In the genomic region with DNA sequence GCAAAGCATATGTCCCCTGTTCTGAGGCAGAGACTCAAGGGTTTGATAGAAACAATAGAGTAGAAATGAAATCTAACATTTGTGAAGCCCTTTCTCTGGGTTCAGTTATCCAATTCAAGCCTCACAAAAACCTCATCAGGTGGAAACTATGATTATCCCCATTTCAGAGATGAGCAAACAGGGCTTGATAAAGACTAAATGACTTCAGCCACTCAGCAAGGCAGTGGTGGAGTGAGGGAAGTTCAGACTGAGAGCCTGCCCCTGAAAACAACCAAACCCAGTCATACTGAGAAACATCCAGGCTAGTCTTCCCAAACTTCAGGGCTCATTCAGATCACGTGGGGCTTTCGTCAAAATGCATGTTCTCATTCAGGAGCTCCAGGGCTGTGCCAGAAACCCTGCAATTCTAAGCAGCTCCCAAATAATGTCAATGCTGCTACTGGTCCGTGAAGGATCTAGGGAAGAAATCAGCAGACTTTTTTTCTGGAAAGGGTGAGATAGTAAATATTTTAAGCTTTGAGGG, we compare ENCODE assay signal across 14 cellular contexts.
DNase-seq lines count a peak whose midpoint lies in the region; ATAC-seq lines count a peak whose summit lies in the region.
"Had no signal": no experiment of that assay in that cellular context is flagged by ENCODE, and none has a peak within 500 bp of the region (broad histone marks: within the 10 kb centered on the region; RNA-seq: fewer than 3 reads in every experiment).

No MANE protein-coding gene starts in this region.

- peak overlapping the region; percentile 84 for H3K27ac Mint-ChIP-seq in activated T-helper 17 cell treated with anti-CD3 and anti-CD28 coated beads, Interleukin-2, amount 50 U/mL, for 72 hours
- H3K27ac Mint-ChIP-seq: CD14-positive monocyte had no signal

- no peaks in the 10 kb centered on the region for H3K36me3 Mint-ChIP-seq in activated T-helper 17 cell treated with anti-CD3 and anti-CD28 coated beads, Interleukin-2, amount 50 U/mL, for 72 hours (ENCODE audit: low read depth)
- H3K36me3 Mint-ChIP-seq: CD14-positive monocyte had no signal

- no peaks in the 10 kb centered on the region for H3K4me1 Mint-ChIP-seq in activated T-helper 17 cell treated with anti-CD3 and anti-CD28 coated beads, Interleukin-2, amount 50 U/mL, for 72 hours
- H3K4me1 Mint-ChIP-seq: CD14-positive monocyte; central memory CD8-positive, alpha-beta T cell had no signal

- DNase-seq in Ammon's horn (ENCODE audit: low spot score) (no peak), anterior cingulate cortex (lab: John Stamatoyannopoulos, UW) (no peak), KBM-7 (no peak), SW480 (ENCODE audit: low spot score) (no peak)
- DNase-seq: activated T-cell treated with anti-CD3 and anti-CD28 coated beads, Interleukin-2, amount 50 U/mL, for 4 hours; MG63; stimulated activated CD4-positive, alpha-beta T cell treated with anti-CD3 and anti-CD28 coated beads, Interleukin-1b, Interleukin-23, amount 100 ng/mL, for 48 hours; T1000 had no signal

- H3K9me3 Mint-ChIP-seq in activated T-helper 17 cell treated with anti-CD3 and anti-CD28 coated beads, Interleukin-2, amount 50 U/mL, for 72 hours, result no peaks in the 10 kb centered on the region
- H3K9me3 Mint-ChIP-seq: activated T-cell treated with anti-CD3 and anti-CD28 coated beads, Interleukin-2, amount 50 U/mL, for 4 hours; CD14-positive monocyte had no signal

- in situ Hi-C loops in KBM-7 (cut with MboI; ENCODE audit: low pct_unique_long_range_greater_than_20kb, low sequenced_read_pairs), result no loop called here

- peaks cover 15% of the 10 kb centered on the region for H3K27me3 Mint-ChIP-seq in activated T-helper 17 cell treated with anti-CD3 and anti-CD28 coated beads, Interleukin-2, amount 50 U/mL, for 72 hours
- H3K27me3 Mint-ChIP-seq: central memory CD8-positive, alpha-beta T cell had no signal

- ATAC-seq in GM18508 (IDR thresholded peaks at IDR 0.05; ENCODE audit: insufficient read depth, unreplicated experiment) (peak; percentile 19), GM19467 (IDR thresholded peaks at IDR 0.05; ENCODE audit: unreplicated experiment) (peak; percentile 8), HG03060 (IDR thresholded peaks at IDR 0.05; ENCODE audit: low read depth, unreplicated experiment) (peak; percentile 25)
- ATAC-seq in activated T-helper 17 cell treated with anti-CD3 and anti-CD28 coated beads, Interleukin-2, amount 50 U/mL, for 72 hours (replicated peaks), result peak; percentile 84
- ATAC-seq: activated T-cell treated with anti-CD3 and anti-CD28 coated beads, Interleukin-2, amount 50 U/mL, for 4 hours had no signal

- peak overlapping the region; percentile 59 for H3K4me3 Mint-ChIP-seq in activated T-helper 17 cell treated with anti-CD3 and anti-CD28 coated beads, Interleukin-2, amount 50 U/mL, for 72 hours
- H3K4me3 Mint-ChIP-seq: activated T-cell treated with anti-CD3 and anti-CD28 coated beads, Interleukin-2, amount 50 U/mL, for 4 hours; CD14-positive monocyte; central memory CD8-positive, alpha-beta T cell had no signal

Comparison
In these comparisons a context has a peak if more than half of its experiments do, and no peak if none do; other contexts are left out.
1. ATAC-seq: peak in every context shown above with its lines; median percentile 84 in activated T-helper 17 cell treated with anti-CD3 and anti-CD28 coated beads, Interleukin-2, amount 50 U/mL, for 72 hours; 25 in HG03060; 19 in GM18508; 8 in GM19467.